Comparison of ENCODE assay signal across 21 cellular contexts in the genomic region with DNA sequence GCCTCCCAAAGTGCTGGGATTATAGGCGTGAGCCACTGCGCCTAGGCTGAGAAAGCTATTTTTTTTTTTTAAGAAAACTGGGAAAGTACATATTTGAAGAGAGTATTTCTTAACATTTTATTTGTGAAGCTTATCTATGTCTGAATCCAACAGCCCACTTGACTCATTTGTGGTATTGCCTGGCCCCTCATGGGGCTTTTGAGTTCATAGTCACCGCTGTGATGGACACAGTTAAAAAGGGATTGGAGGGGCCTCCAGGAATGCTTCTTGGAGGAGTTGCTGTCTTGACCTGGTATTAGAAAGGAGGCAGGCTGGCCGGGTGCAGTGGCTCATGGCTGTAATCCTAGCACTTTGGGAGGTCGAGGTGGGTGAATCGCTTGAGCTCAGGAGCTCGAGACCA. TPM values are rescaled to one million over a fixed set of nuclear protein-coding genes. Genes with fewer than 3 reads are reported as not detected.
DNase-seq lines count a peak whose midpoint lies in the region; ATAC-seq, FAIRE-seq and TF ChIP-seq lines count a peak whose summit lies in the region.
"Had no signal": no experiment of that assay in that cellular context is flagged by ENCODE, and none has a peak within 500 bp of the region (broad histone marks: within the 10 kb centered on the region; RNA-seq: fewer than 3 reads in every experiment).

No MANE protein-coding gene starts in this region.

- CTCF ChIA-PET in Caco-2 (lab: Charles Lee), result interaction anchor here (0.8 to 1.6 kb wide), 2 partner anchors 15 to 132 kb away, joined by 3 to 4 read pairs; no protein-coding TSS in a partner anchor

- H3K9me3 ChIP-seq in Caco-2, result no peaks in the 10 kb centered on the region
- H3K9me3 ChIP-seq: BLaER1 treated with 17β-estradiol and CSF1 and Interleukin-3, amounts not matched to agents 10 nM and 100 nM; SJCRH30 had no signal

- peaks cover 20% of the 10 kb centered on the region for H3K36me3 Mint-ChIP-seq in Caco-2 (ENCODE audit: insufficient read depth, unreplicated experiment)
- H3K36me3 Mint-ChIP-seq: IgD-negative memory B cell had no signal

- H3K27me3 Mint-ChIP-seq in Caco-2 (ENCODE audit: insufficient read depth, unreplicated experiment), result no peaks in the 10 kb centered on the region
- H3K27me3 Mint-ChIP-seq: CD8-positive, alpha-beta memory T cell; IgD-negative memory B cell had no signal

- DNase-seq in Caco-2 (peak; percentile 71 to 74), RCC 7860 (ENCODE audit: low spot score) (peak; percentile 57), astrocyte of the hippocampus (ENCODE audit: low read depth, low spot score) (peak; percentile 66), iris pigment epithelial cell (ENCODE audit: low read depth) (peak; percentile 76), iPS-NIHi7 (ENCODE audit: extremely low spot score) (no peak), foreskin keratinocyte (no peak), ACHN (no peak), H4 (ENCODE audit: low spot score) (no peak)
- DNase-seq: DND-41, H9, NCI-H1436, NCI-H2029, NCI-H2171 treated with DMSO at 0.1 percent for 48 hours, NCI-H446 treated with DMSO at 0.1 percent for 48 hours, NCI-H748 treated with DMSO at 0.1 percent for 48 hours, OCI-M1, SJCRH30 had no signal

- in situ Hi-C loops in ACHN (cut with HindIII; ENCODE audit: low pct_ligation_motif_present, low pct_unique_long_range_greater_than_20kb, low sequenced_read_pairs), result no loop called here

- no peak overlapping the region for H3K4me3 ChIP-seq in Caco-2 (ENCODE audit: low read depth, low read length)
- H3K4me3 ChIP-seq: BLaER1 treated with 17β-estradiol and CSF1 and Interleukin-3, amounts not matched to agents 10 nM and 100 nM; SJCRH30 had no signal

- POLR2A ChIA-PET in Caco-2 (lab: Charles Lee), result interaction anchor here (0.6 to 1.1 kb wide), 6 partner anchors 15 to 649 kb away, joined by 3 to 6 read pairs (median 3); no protein-coding TSS in a partner anchor

- FAIRE-seq in RCC 7860 (lab: Jason Lieb, UNC), result no peak
- FAIRE-seq: GM12892 had no signal

- no TSS peak for BruUV-seq in Caco-2 (replicated peaks; lab: Mats Ljungman, UMichigan)

- H3K4me1 ChIP-seq in Caco-2 (no peaks in the 10 kb centered on the region), foreskin keratinocyte (no peaks in the 10 kb centered on the region)
- H3K4me1 ChIP-seq: BLaER1 treated with 17β-estradiol and CSF1 and Interleukin-3, amounts not matched to agents 10 nM and 100 nM; SJCRH30 had no signal

- H3K9me3 Mint-ChIP-seq in Caco-2 (ENCODE audit: unreplicated experiment), result no peaks in the 10 kb centered on the region
- H3K9me3 Mint-ChIP-seq: CD8-positive, alpha-beta memory T cell; H9; IgD-negative memory B cell had no signal

- no peak overlapping the region for H3K4me3 Mint-ChIP-seq in Caco-2 (ENCODE audit: unreplicated experiment)
- H3K4me3 Mint-ChIP-seq: CD8-positive, alpha-beta memory T cell; H9; IgD-negative memory B cell had no signal

- H3K27me3 ChIP-seq in Caco-2 (replicated peaks; ENCODE audit: control insufficient read depth, insufficient read depth, low read length) (no peaks in the 10 kb centered on the region), foreskin keratinocyte (no peaks in the 10 kb centered on the region)
- H3K27me3 ChIP-seq: BLaER1 treated with 17β-estradiol and CSF1 and Interleukin-3, amounts not matched to agents 10 nM and 100 nM; SJCRH30 had no signal

- H3K4me1 Mint-ChIP-seq in Caco-2 (ENCODE audit: low read depth, unreplicated experiment), result peaks cover 6% of the 10 kb centered on the region
- H3K4me1 Mint-ChIP-seq: CD8-positive, alpha-beta memory T cell; H9; IgD-negative memory B cell had no signal

- intact Hi-C loops in Caco-2 (cut with micrococcal nuclease; ENCODE audit: unreplicated experiment), result no loop called here

- ATAC-seq in foreskin keratinocyte, result no peak

- H3K36me3 ChIP-seq in Caco-2 (ENCODE audit: control insufficient read depth, insufficient read depth, low read length), result no peaks in the 10 kb centered on the region

- no peak for TF ChIP-seq CTCF in Caco-2 (IDR thresholded peaks at IDR 0.05; ENCODE audit: insufficient read depth in 1 of 2, low read depth in 1 of 2, low read length in 1 of 2, severe bottlenecking in 1 of 2, unreplicated experiment in 1 of 2)
- no peak for TF ChIP-seq CTCF in foreskin keratinocyte (conservative IDR thresholded peaks at IDR 0.05)

- no peak overlapping the region for H3K27ac ChIP-seq in foreskin keratinocyte
- H3K27ac ChIP-seq: BLaER1 treated with 17β-estradiol and CSF1 and Interleukin-3, amounts not matched to agents 10 nM and 100 nM; SJCRH30 had no signal

- peak overlapping the region; percentile 81 for H3K27ac Mint-ChIP-seq in Caco-2 (ENCODE audit: unreplicated experiment)
- H3K27ac Mint-ChIP-seq: CD8-positive, alpha-beta memory T cell; H9 had no signal

RNA-seq across cellular contexts. Expression of gene BCL7A, which starts 26.5 kb away (rescaled TPM):
- total RNA-seq in Caco-2 (2022) (13.0 and 15.5 TPM in 2 replicates), foreskin keratinocyte (18.2 and 23.2 TPM in 2 replicates)
- 5.4 and 7.8 TPM in 2 replicates for polyA plus RNA-seq in foreskin keratinocyte
- 1.5 and 1.8 TPM in 2 replicates for total RNA-seq in H4 (2014; rRNA removed; shearing (Covaris generic))

RNA-seq across cellular contexts. Expression of gene MLXIP, which starts 30.4 kb away (rescaled TPM):
- total RNA-seq in Caco-2 (2022) (51.3 and 54.5 TPM in 2 replicates), foreskin keratinocyte (19.2 and 24.2 TPM in 2 replicates)
- 12.5 and 13.5 TPM in 2 replicates for polyA plus RNA-seq in foreskin keratinocyte
- total RNA-seq in H4 (2014; rRNA removed; shearing (Covaris generic)), result 4.3 and 5.0 TPM in 2 replicates

Comparison
In these comparisons a context has a peak if more than half of its experiments do, and no peak if none do; other contexts are left out.
1. DNase-seq: peak in Caco-2 (2 of 2), RCC 7860 (single experiment), astrocyte of the hippocampus (single experiment) and iris pigment epithelial cell (single experiment); none in iPS-NIHi7 (single experiment), foreskin keratinocyte (0 of 2), ACHN (single experiment) and H4 (single experiment).